ENCODE assay signal across 7 cellular contexts in the genomic region with DNA sequence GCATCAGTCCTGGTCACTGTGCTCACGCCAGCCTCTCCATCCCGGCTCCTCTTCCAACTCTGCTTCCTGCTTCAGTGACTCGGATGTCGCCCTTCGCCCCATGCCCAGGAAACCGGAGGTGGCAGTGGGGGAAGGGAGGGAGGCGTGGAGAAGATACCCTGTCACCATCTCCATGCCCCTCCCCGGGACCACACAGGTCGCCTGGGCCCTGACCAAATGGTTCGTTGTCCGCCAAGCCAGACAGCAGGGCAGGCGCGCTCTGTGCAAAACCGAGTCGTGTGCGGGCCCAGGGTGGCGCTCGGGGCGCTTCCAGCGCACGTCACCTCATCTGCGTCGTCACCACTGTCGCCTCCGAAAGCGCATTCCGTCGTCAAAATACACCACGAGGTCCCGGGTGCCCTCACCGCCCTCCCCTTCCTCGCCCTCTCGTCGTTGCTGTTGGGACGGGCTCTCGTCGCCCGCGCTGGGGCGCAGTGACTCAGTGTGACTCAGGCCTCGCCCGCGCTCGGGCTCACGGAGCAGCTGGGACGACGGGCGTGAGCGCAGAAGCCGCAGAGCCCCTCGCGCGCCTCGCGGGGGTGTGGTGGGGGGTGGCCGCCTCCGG.
DNase-seq lines count a peak whose midpoint lies in the region; ATAC-seq and TF ChIP-seq lines count a peak whose summit lies in the region.

No MANE protein-coding gene starts in this region.

- DNase-seq in HK-2 (ENCODE audit: unreplicated experiment) (peak; percentile 66), brain microvascular endothelial cell (peak; percentile 16), islet precursor cell (peak; percentile 83)
- peak; percentile 39 to 60 for DNase-seq in stimulated activated CD4-positive, alpha-beta T cell treated with anti-CD3 and anti-CD28 coated beads, Interleukin-1b, Interleukin-23, amount 100 ng/mL, for 1 hour (ENCODE audit: low read depth in 2 of 2)

- in situ Hi-C loops in brain microvascular endothelial cell (cut with HindIII; ENCODE audit: low pct_ligation_motif_present, low sequenced_read_pairs): no loop called here

- H3K27ac ChIP-seq in VCaP (peak overlapping the region; percentile 36; the same call in 1 of the 2 replicates), brain microvascular endothelial cell (no peak overlapping the region)

- TF ChIP-seq CTCF in VCaP (conservative IDR thresholded peaks at IDR 0.05) (no peak), brain microvascular endothelial cell (IDR thresholded peaks at IDR 0.05; ENCODE audit: low read depth, low read length, missing control alignments) (no peak)

- H3K36me3 ChIP-seq in brain microvascular endothelial cell (replicated peaks): no peaks in the 10 kb centered on the region

- ATAC-seq in HG03439 (IDR thresholded peaks at IDR 0.05; ENCODE audit: unreplicated experiment): no peak
- ATAC-seq in HG03378 (IDR thresholded peaks at IDR 0.05; ENCODE audit: unreplicated experiment): no peak

- H3K4me3 ChIP-seq in brain microvascular endothelial cell (ENCODE audit: low read depth, low read length): no peak overlapping the region

- no peaks in the 10 kb centered on the region for H3K27me3 ChIP-seq in brain microvascular endothelial cell (replicated peaks)

Comparison
In these comparisons a context has a peak if more than half of its experiments do, and no peak if none do; other contexts are left out.
1. DNase-seq: peak in every context shown above with its lines; median percentile 83 in islet precursor cell; 66 in HK-2; 50 in stimulated activated CD4-positive, alpha-beta T cell treated with anti-CD3 and anti-CD28 coated beads, Interleukin-1b, Interleukin-23, amount 100 ng/mL, for 1 hour; 16 in brain microvascular endothelial cell.